9 cellular contexts compared by ENCODE assay signal in genomic region chr1:244449936-244450508, GRCh38. TPM values are rescaled to one million over a fixed set of nuclear protein-coding genes. Genes with fewer than 3 reads are reported as not detected.
DNase-seq lines count a peak whose midpoint lies in the region; ATAC-seq and TF ChIP-seq lines count a peak whose summit lies in the region.
"Had no signal": no experiment of that assay in that cellular context is flagged by ENCODE, and none has a peak within 500 bp of the region (broad histone marks: within the 10 kb centered on the region; RNA-seq: fewer than 3 reads in every experiment).

No MANE protein-coding gene starts in this region.

- H3K27me3 Mint-ChIP-seq in activated T-cell treated with anti-CD3 and anti-CD28 coated beads, Interleukin-2, amount 50 U/mL, for 24 hours: no peaks in the 10 kb centered on the region
- peaks cover 2% of the 10 kb centered on the region for H3K27me3 Mint-ChIP-seq in activated naive CD8-positive, alpha-beta T cell treated with anti-CD3 and anti-CD28 coated beads, Interleukin-2, amount 10 ng/mL, durations not matched to agents 7 days and 5 days

- H3K36me3 ChIP-seq in liver (ENCODE audit: control insufficient read depth in 4 of 4, insufficient read depth in 3 of 4, low read depth in 1 of 4, low read length in 3 of 4) (no peaks in the 10 kb centered on the region), thyroid gland (no peaks in the 10 kb centered on the region)

- peak overlapping the region; percentile 73 to 96 (median 75) for H3K4me3 ChIP-seq in liver (ENCODE audit: low read depth in 1 of 3, low read length in 3 of 3)
- peak overlapping the region in 1 of 3 donors; percentile 84 for H3K4me3 ChIP-seq in thyroid gland (replicated peaks in 1 of 3)

- no peak for DNase-seq in activated T-cell treated with anti-CD3 and anti-CD28 coated beads, Interleukin-2, amount 50 U/mL, for 24 hours
- no peak for DNase-seq in activated T-cell treated with anti-CD3 and anti-CD28 coated beads, Interleukin-2, amount 50 U/mL, for 48 hours
- DNase-seq in activated naive CD8-positive, alpha-beta T cell treated with anti-CD3 and anti-CD28 coated beads, Interleukin-2, amount 10 ng/mL, durations not matched to agents 7 days and 5 days: no peak
- no peak for DNase-seq in thyroid gland
- no peak for DNase-seq in stimulated activated CD4-positive, alpha-beta T cell treated with anti-CD3 and anti-CD28 coated beads, Interleukin-4, amount 100 ng/mL, for 1 hour
- no peak for DNase-seq in dermis blood vessel endothelial cell
- DNase-seq: NCI-H1436 treated with DMSO at 0.1 percent for 48 hours had no signal

- H3K9me3 Mint-ChIP-seq in activated T-cell treated with anti-CD3 and anti-CD28 coated beads, Interleukin-2, amount 50 U/mL, for 24 hours: no peaks in the 10 kb centered on the region
- peaks cover 1% of the 10 kb centered on the region for H3K9me3 Mint-ChIP-seq in activated naive CD8-positive, alpha-beta T cell treated with anti-CD3 and anti-CD28 coated beads, Interleukin-2, amount 10 ng/mL, durations not matched to agents 7 days and 5 days

- H3K27me3 ChIP-seq in liver (ENCODE audit: control insufficient read depth in 4 of 4, insufficient read depth in 4 of 4, low read length in 3 of 4) (no peaks in the 10 kb centered on the region), thyroid gland (no peaks in the 10 kb centered on the region)

- no peaks in the 10 kb centered on the region for H3K9me3 ChIP-seq in liver (ENCODE audit: control insufficient read depth in 4 of 4, low read length in 3 of 4)
- no peaks in the 10 kb centered on the region for H3K9me3 ChIP-seq in thyroid gland

- peak overlapping the region; percentile 88 for H3K27ac ChIP-seq in liver (ENCODE audit: low read depth in 1 of 2, low read length in 2 of 2)
- peak overlapping the region in 2 of 3 donors; percentile 95 to 98 for H3K27ac ChIP-seq in thyroid gland

- intact Hi-C loops in thyroid gland (cut with DNase I): loop anchor here (5.0 to 10.0 kb wide), 2 partner anchors 202 to 525 kb away; partner anchors contain the start of gene DESI2

- H3K36me3 Mint-ChIP-seq in activated T-cell treated with anti-CD3 and anti-CD28 coated beads, Interleukin-2, amount 50 U/mL, for 24 hours (ENCODE audit: low read depth): peaks cover 63% of the 10 kb centered on the region
- peaks cover 30% of the 10 kb centered on the region for H3K36me3 Mint-ChIP-seq in activated naive CD8-positive, alpha-beta T cell treated with anti-CD3 and anti-CD28 coated beads, Interleukin-2, amount 10 ng/mL, durations not matched to agents 7 days and 5 days

- H3K9ac ChIP-seq in liver (ENCODE audit: low read depth in 1 of 2, low read length in 2 of 2): peak overlapping the region; percentile 49 to 77

- TF ChIP-seq CTCF in liver (IDR thresholded peaks at IDR 0.05; ENCODE audit: low read depth, low read length, missing input control) (no peak), thyroid gland (IDR thresholded peaks at IDR 0.05) (no peak)

- peak overlapping the region; percentile 93 for H3K4me3 Mint-ChIP-seq in activated T-cell treated with anti-CD3 and anti-CD28 coated beads, Interleukin-2, amount 50 U/mL, for 24 hours
- H3K4me3 Mint-ChIP-seq in activated naive CD8-positive, alpha-beta T cell treated with anti-CD3 and anti-CD28 coated beads, Interleukin-2, amount 10 ng/mL, durations not matched to agents 7 days and 5 days: peak overlapping the region; percentile 95

- no peak for ATAC-seq in activated naive CD8-positive, alpha-beta T cell treated with anti-CD3 and anti-CD28 coated beads, Interleukin-2, amount 10 ng/mL, durations not matched to agents 7 days and 5 days (ENCODE audit: low read depth)
- ATAC-seq in GM21515 (IDR thresholded peaks at IDR 0.05; ENCODE audit: unreplicated experiment): no peak

- no peak for TF ChIP-seq RAD21 in liver (IDR thresholded peaks at IDR 0.05)

- H3K4me1 ChIP-seq in liver (ENCODE audit: control insufficient read depth in 4 of 4, insufficient read depth in 4 of 4, low read length in 3 of 4): peaks cover 4 to 18% (median 11%) of the 10 kb centered on the region in 4 donors
- H3K4me1 ChIP-seq in thyroid gland: peaks cover 21 to 39% of the 10 kb centered on the region in 2 donors

- 84% methylated on average over 8 of the region's 8 CpGs for WGBS in liver
- 79% methylated on average over 8 of the region's 8 CpGs for WGBS in thyroid gland, 2 donors

- TF ChIP-seq POLR2A in thyroid gland (IDR thresholded peaks at IDR 0.05): no peak

- POLR2A ChIA-PET in activated naive CD8-positive, alpha-beta T cell treated with anti-CD3 and anti-CD28 coated beads, Interleukin-2, amount 10 ng/mL, durations not matched to agents 7 days and 5 days (lab: Charles Lee): interaction anchor here (0.7 kb wide), 1 partner anchor 12 kb away, joined by 3 read pairs; the partner anchor contains the start of gene CATSPERE

- peak overlapping the region; percentile 96 for H3K27ac Mint-ChIP-seq in activated T-cell treated with anti-CD3 and anti-CD28 coated beads, Interleukin-2, amount 50 U/mL, for 24 hours
- peak overlapping the region; percentile 98 for H3K27ac Mint-ChIP-seq in activated naive CD8-positive, alpha-beta T cell treated with anti-CD3 and anti-CD28 coated beads, Interleukin-2, amount 10 ng/mL, durations not matched to agents 7 days and 5 days

- peaks cover 67% of the 10 kb centered on the region for H3K4me1 Mint-ChIP-seq in activated T-cell treated with anti-CD3 and anti-CD28 coated beads, Interleukin-2, amount 50 U/mL, for 24 hours (ENCODE audit: low read depth)
- peaks cover 39% of the 10 kb centered on the region for H3K4me1 Mint-ChIP-seq in activated naive CD8-positive, alpha-beta T cell treated with anti-CD3 and anti-CD28 coated beads, Interleukin-2, amount 10 ng/mL, durations not matched to agents 7 days and 5 days

TF ChIP-seq in liver, 16 proteins besides CTCF, POLR2A, EP300 and RAD21:
- TF ChIP-seq NR2F2 (IDR thresholded peaks at IDR 0.05): no peak

RNA-seq across cellular contexts. Expression of gene ADSS2, which starts 1.7 kb away (rescaled TPM):
- total RNA-seq in activated naive CD8-positive, alpha-beta T cell treated with anti-CD3 and anti-CD28 coated beads, Interleukin-2, amount 10 ng/mL, durations not matched to agents 7 days and 5 days: 10 to 100 TPM; 52.5 to 54.6 TPM
- 10 to 100 TPM; 13.5 to 17.3 TPM for total RNA-seq in liver
- polyA plus RNA-seq in liver: 10 to 100 TPM in 1 of 2 donors, 1 to 10 TPM in 1; 7.3 to 11.7 TPM
- total RNA-seq in thyroid gland: 10 to 100 TPM; 33.7 to 59.9 (median 42.2) TPM
- 92.1 and 124 TPM in 2 replicates for total RNA-seq in dermis blood vessel endothelial cell

RNA-seq across cellular contexts. Expression of gene CATSPERE, which starts 11.1 kb away (rescaled TPM):
- 1 to 10 TPM; 1.1 to 1.6 TPM for total RNA-seq in activated naive CD8-positive, alpha-beta T cell treated with anti-CD3 and anti-CD28 coated beads, Interleukin-2, amount 10 ng/mL, durations not matched to agents 7 days and 5 days
- under 1 TPM; 0.75 to 0.79 TPM for total RNA-seq in liver
- under 1 TPM; 0.15 to 0.31 TPM for polyA plus RNA-seq in liver
- 1 to 10 TPM; 3.0 to 5.3 (median 3.6) TPM for total RNA-seq in thyroid gland
- 0.42 and 1.4 TPM in 2 replicates for total RNA-seq in dermis blood vessel endothelial cell
